27 cellular contexts compared by ENCODE assay signal in genomic region chr20:48146303-48146702, GRCh38.
DNase-seq lines count a peak whose midpoint lies in the region; ATAC-seq, FAIRE-seq and TF ChIP-seq lines count a peak whose summit lies in the region.
"Had no signal": no experiment of that assay in that cellular context is flagged by ENCODE, and none has a peak within 500 bp of the region (broad histone marks: within the 10 kb centered on the region; RNA-seq: fewer than 3 reads in every experiment).

No MANE protein-coding gene starts in this region.

- H3K9me3 ChIP-seq in A549, result peaks cover 16% of the 10 kb centered on the region
- no peaks in the 10 kb centered on the region for H3K9me3 ChIP-seq in K562 (replicated peaks; ENCODE audit: control insufficient read depth, insufficient read depth, low read depth, low read length)
- H3K9me3 ChIP-seq in thyroid gland, result no peaks in the 10 kb centered on the region

- TF ChIP-seq RAD21 in A549 (conservative IDR thresholded peaks at IDR 0.05 in 1 of 2, IDR thresholded peaks at IDR 0.05 in 1 of 2), result no peak
- TF ChIP-seq RAD21 in K562 (CRISPR knock-in tag; conservative IDR thresholded peaks at IDR 0.05 in 1 of 2, IDR thresholded peaks at IDR 0.05 in 1 of 2), result no peak

- H3K4me3 Mint-ChIP-seq in CD14-positive monocyte (no peak overlapping the region), nephron progenitor cell (peak overlapping the region; percentile 18)
- H3K4me3 Mint-ChIP-seq: B cell; CD4-positive, alpha-beta memory T cell; CD4-positive, CD25-positive, alpha-beta regulatory T cell; CD8-positive, alpha-beta memory T cell had no signal

- no peaks in the 10 kb centered on the region for H3K4me1 ChIP-seq in A549
- peaks cover 0 to 10% of the 10 kb centered on the region in 2 experiments; a peak in 1 of 5 replicates for H3K4me1 ChIP-seq in K562 (replicated peaks in 1 of 2; ENCODE audit: control insufficient read depth in 2 of 2, insufficient read depth in 2 of 2, low read length in 2 of 2)
- H3K4me1 ChIP-seq in thyroid gland, result no peaks in the 10 kb centered on the region
- H3K4me1 ChIP-seq: BLaER1 treated with 17β-estradiol and CSF1 and Interleukin-3, amounts not matched to agents 10 nM and 100 nM had no signal

- no peaks in the 10 kb centered on the region for H3K36me3 Mint-ChIP-seq in CD14-positive monocyte
- no peaks in the 10 kb centered on the region for H3K36me3 Mint-ChIP-seq in nephron progenitor cell (ENCODE audit: low read depth)
- H3K36me3 Mint-ChIP-seq: CD4-positive, alpha-beta memory T cell; CD4-positive, CD25-positive, alpha-beta regulatory T cell; CD8-positive, alpha-beta memory T cell had no signal

- H3K27me3 ChIP-seq in K562 (ENCODE audit: control insufficient read depth in 2 of 2, insufficient read depth in 2 of 2, low read length in 2 of 2) (peaks cover 0 to 9% of the 10 kb centered on the region in 2 experiments; a peak in 4 of 5 replicates), thyroid gland (no peaks in the 10 kb centered on the region)
- H3K27me3 ChIP-seq: BLaER1 treated with 17β-estradiol and CSF1 and Interleukin-3, amounts not matched to agents 10 nM and 100 nM had no signal

- no peak overlapping the region for H2AFZ ChIP-seq in K562 (ENCODE audit: low read depth, low read length)

- H3K27me3 Mint-ChIP-seq in CD14-positive monocyte (ENCODE audit: low read depth in 3 of 3) (peaks cover 0 to 9% (median 4%) of the 10 kb centered on the region in 3 donors), nephron progenitor cell (ENCODE audit: low read depth, poor library complexity) (peaks cover 14% of the 10 kb centered on the region)

- H3K79me2 ChIP-seq in K562 (ENCODE audit: control insufficient read depth, insufficient read depth, low read length), result no peaks in the 10 kb centered on the region

- no peaks in the 10 kb centered on the region for H3K9me1 ChIP-seq in K562 (ENCODE audit: control insufficient read depth, insufficient read depth, low read length)

- FAIRE-seq in A549 (lab: Jason Lieb, UNC) (no peak), K562 (lab: Jason Lieb, UNC) (no peak)
- FAIRE-seq: A204.1, GM12878, GM12892, GM18507 had no signal

- ATAC-seq in A549 (no peak), K562 (no peak)
- ATAC-seq: GM12878 had no signal

- TF ChIP-seq EP300 in A549 (IDR thresholded peaks at IDR 0.05), result no peak
- TF ChIP-seq EP300 in K562 (IDR thresholded peaks at IDR 0.05; ENCODE audit: low read length), result no peak

- H3K4me3 ChIP-seq in A549, result no peak overlapping the region
- H3K4me3 ChIP-seq in K562, result no peak overlapping the region
- H3K4me3 ChIP-seq in thyroid gland (replicated peaks in 1 of 3), result no peak overlapping the region
- H3K4me3 ChIP-seq: BLaER1 treated with 17β-estradiol and CSF1 and Interleukin-3, amounts not matched to agents 10 nM and 100 nM; GM12878 had no signal

- H3K27ac ChIP-seq in A549 (no peak overlapping the region), K562 (ENCODE audit: extremely low read depth, low read depth, low read length) (no peak overlapping the region), thyroid gland (no peak overlapping the region)
- H3K27ac ChIP-seq: BLaER1 treated with 17β-estradiol and CSF1 and Interleukin-3, amounts not matched to agents 10 nM and 100 nM; C4-2B had no signal

- H3K9ac ChIP-seq in K562 (ENCODE audit: insufficient read depth in 1 of 2, low read depth in 2 of 2, low read length in 2 of 2), result no peak overlapping the region
- H3K9ac ChIP-seq: BLaER1 treated with 17β-estradiol and CSF1 and Interleukin-3, amounts not matched to agents 10 nM and 100 nM had no signal

- no peaks in the 10 kb centered on the region for H4K20me1 ChIP-seq in K562 (replicated peaks; ENCODE audit: control insufficient read depth, insufficient read depth, low read length)
- H4K20me1 ChIP-seq: BLaER1 treated with 17β-estradiol and CSF1 and Interleukin-3, amounts not matched to agents 10 nM and 100 nM had no signal

- no peak for DNase-seq in A549 (ENCODE audit: low read depth in 1 of 2, low spot score in 1 of 2)
- DNase-seq in CD14-positive monocyte (ENCODE audit: low spot score), result peak; percentile 10
- DNase-seq in K562 (ENCODE audit: extremely low read depth in 1 of 4, low spot score in 3 of 4), result no peak
- DNase-seq in nephron progenitor cell, result no peak
- DNase-seq in thyroid gland, result no peak
- no peak for DNase-seq in NCI-H1092 treated with DMSO at 0.1 percent for 48 hours (lab: John Stamatoyannopoulos, UW)
- no peak for DNase-seq in stimulated activated naive CD4-positive, alpha-beta T cell (lab: John Stamatoyannopoulos, UW)
- DNase-seq: 8988T; AML-193; CD4-positive, alpha-beta memory T cell; CD4-positive, CD25-positive, alpha-beta regulatory T cell; CD8-positive, alpha-beta memory T cell; COR-L47; DMS 273 treated with DMSO at 0.1 percent for 48 hours; DMS153; DMS53; DMS79; DND-41; EL; GDM1 had no signal

- H3K36me3 ChIP-seq in K562 (ENCODE audit: control insufficient read depth, insufficient read depth, low read length) (no peaks in the 10 kb centered on the region), thyroid gland (no peaks in the 10 kb centered on the region)
- H3K36me3 ChIP-seq: BLaER1 treated with 17β-estradiol and CSF1 and Interleukin-3, amounts not matched to agents 10 nM and 100 nM had no signal

- POLR2A ChIA-PET in A549 (lab: Yijun Ruan, JAX) (no interaction called here), K562 (lab: Yijun Ruan, JAX) (interaction anchor here (0.5 to 0.7 kb wide), 2 partner anchors 10 to 263 kb away, joined by 3 read pairs; no protein-coding TSS in a partner anchor)

- H3K4me2 ChIP-seq in A549, result no peak overlapping the region
- no peak overlapping the region for H3K4me2 ChIP-seq in K562 (ENCODE audit: insufficient read depth, low read length)
- H3K4me2 ChIP-seq: BLaER1 treated with 17β-estradiol and CSF1 and Interleukin-3, amounts not matched to agents 10 nM and 100 nM had no signal

- BruUV-seq in K562 (replicated peaks; lab: Mats Ljungman, UMichigan), result no TSS peak

- TF ChIP-seq CTCF in A549 (IDR thresholded peaks at IDR 0.05), result no peak
- TF ChIP-seq CTCF in CD14-positive monocyte (IDR thresholded peaks at IDR 0.05), result no peak
- TF ChIP-seq CTCF in K562 (IDR thresholded peaks at IDR 0.05 in 2 of 3, conservative IDR thresholded peaks at IDR 0.05 in 1 of 3; ENCODE audit: insufficient read depth in 2 of 3, low read depth in 1 of 3, low read length in 3 of 3), result no peak
- no peak for TF ChIP-seq CTCF in nephron progenitor cell (IDR thresholded peaks at IDR 0.05)
- no peak for TF ChIP-seq CTCF in thyroid gland (IDR thresholded peaks at IDR 0.05)

- peaks cover 4 to 12% (median 5%) of the 10 kb centered on the region in 7 donors for H3K9me3 Mint-ChIP-seq in CD14-positive monocyte
- peaks cover 6% of the 10 kb centered on the region for H3K9me3 Mint-ChIP-seq in nephron progenitor cell

- H3K4me1 Mint-ChIP-seq in CD14-positive monocyte (no peaks in the 10 kb centered on the region), nephron progenitor cell (peaks cover 56% of the 10 kb centered on the region)
- H3K4me1 Mint-ChIP-seq: B cell; CD4-positive, alpha-beta memory T cell; CD4-positive, CD25-positive, alpha-beta regulatory T cell; CD8-positive, alpha-beta memory T cell had no signal

- TF ChIP-seq POLR2A in A549 (IDR thresholded peaks at IDR 0.05; ENCODE audit: low read length), result no peak
- TF ChIP-seq POLR2A in K562 (conservative IDR thresholded peaks at IDR 0.05), result no peak
- TF ChIP-seq POLR2A in thyroid gland (IDR thresholded peaks at IDR 0.05), result no peak

- CTCF ChIA-PET in A549 (lab: Yijun Ruan, JAX), result no interaction called here
- CTCF ChIA-PET in K562 (lab: Yijun Ruan, JAX; ENCODE audit: low intra/inter-chr PET ratio), result no interaction called here

- H3K27ac Mint-ChIP-seq in CD14-positive monocyte (no peak overlapping the region), nephron progenitor cell (no peak overlapping the region)
- H3K27ac Mint-ChIP-seq: B cell; CD4-positive, alpha-beta memory T cell had no signal

- in situ Hi-C loops in K562 (cut with MboI), result no loop called here

- 12% methylated on average over 3 of the region's 3 CpGs for WGBS in A549 (ENCODE audit: missing lambda C conversion rate)
- WGBS in K562 (ENCODE audit: insufficient coverage, low coverage, missing lambda C conversion rate), result 2% methylated on average over 3 of the region's 3 CpGs
- 86 to 96% methylated on average over 3 of the region's 3 CpGs for WGBS in thyroid gland, 2 donors

- intact Hi-C loops in CD14-positive monocyte (cut with micrococcal nuclease), result no loop called here
- intact Hi-C loops in K562 (cut with micrococcal nuclease), result no loop called here
- intact Hi-C loops in thyroid gland (cut with DNase I), result no loop called here

TF ChIP-seq in A549, 52 proteins besides CTCF, POLR2A, EP300 and RAD21:
- TF ChIP-seq ATOH8 (CRISPR knock-in tag; IDR thresholded peaks at IDR 0.05; ENCODE audit: low read depth) (no peak), RCOR1 (IDR thresholded peaks at IDR 0.05; ENCODE audit: low read depth, low read length) (no peak), HOXA7 (CRISPR knock-in tag; IDR thresholded peaks at IDR 0.05) (no peak), HEYL (CRISPR knock-in tag; IDR thresholded peaks at IDR 0.05) (no peak), ZFP36 (IDR thresholded peaks at IDR 0.05; ENCODE audit: borderline replicate concordance, partially characterized antibody) (peak; percentile 76)
TF ChIP-seq in A549: peak in this region for 1.

TF ChIP-seq in K562, 482 proteins besides CTCF, POLR2A, EP300 and RAD21 (continues in another document):
- TF ChIP-seq HNRNPLL (IDR thresholded peaks at IDR 0.05; ENCODE audit: low read depth, low read length, poor library complexity, severe bottlenecking), result no peak
- no peak for TF ChIP-seq NELFE (IDR thresholded peaks at IDR 0.05; ENCODE audit: insufficient read depth, insufficient read length)
- no peak for TF ChIP-seq ELF1 (tag; IDR thresholded peaks at IDR 0.05)
- TF ChIP-seq SP2 (IDR thresholded peaks at IDR 0.05; ENCODE audit: extremely low read depth, low read depth, low read length, poor library complexity, severe bottlenecking), result no peak
- no peak for TF ChIP-seq ZKSCAN8 (CRISPR knock-in tag; IDR thresholded peaks at IDR 0.05)
- TF ChIP-seq SMARCA4 (IDR thresholded peaks at IDR 0.05), result no peak
- TF ChIP-seq ZFP36 (IDR thresholded peaks at IDR 0.05; ENCODE audit: low read depth, low read length, partially characterized antibody), result peak; percentile 99
- TF ChIP-seq ZBTB34 (CRISPR knock-in tag; IDR thresholded peaks at IDR 0.05), result no peak
- TF ChIP-seq ZNF124 (CRISPR knock-in tag; IDR thresholded peaks at IDR 0.05), result no peak
- peak; percentile 50; the same call in 1 of the 2 replicates for TF ChIP-seq BCOR (IDR thresholded peaks at IDR 0.05)

Comparison
In these comparisons a context has a peak if more than half of its experiments do, and no peak if none do; other contexts are left out.
1. Of the 35 proteins assayed by ChIP-seq in both K562 and A549: peak only in K562: none; only in A549: none; in both: ZFP36; in neither: 34.